17 cellular contexts compared by ENCODE assay signal in the genomic region with DNA sequence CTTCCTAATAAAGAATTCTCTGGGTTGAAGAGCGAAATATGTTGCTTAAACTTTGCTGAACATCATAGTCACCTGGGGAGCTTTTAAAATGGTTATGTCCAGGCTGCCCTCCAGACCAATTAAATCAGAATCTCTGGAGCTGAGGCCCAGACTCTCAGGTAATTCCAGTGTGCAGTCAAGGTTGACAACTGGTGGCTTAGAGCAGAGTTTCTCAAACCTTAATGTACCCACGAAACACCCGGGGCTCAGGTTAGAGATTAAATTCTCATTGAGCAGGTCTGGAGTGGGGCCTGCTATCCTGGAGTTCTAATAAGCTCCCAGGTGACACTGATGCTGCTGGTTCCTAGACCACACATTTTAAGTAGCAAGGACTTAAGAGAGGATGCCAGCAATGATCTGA.
DNase-seq lines count a peak whose midpoint lies in the region; ATAC-seq and TF ChIP-seq lines count a peak whose summit lies in the region.
"Had no signal": no experiment of that assay in that cellular context is flagged by ENCODE, and none has a peak within 500 bp of the region (broad histone marks: within the 10 kb centered on the region; RNA-seq: fewer than 3 reads in every experiment).

No MANE protein-coding gene starts in this region.

- intact Hi-C loops in Right ventricle myocardium inferior (cut with DNase I) (loop anchor here (5.0 kb wide), 1 partner anchor 51 kb away; no protein-coding TSS in a partner anchor), esophagus squamous epithelium (cut with DNase I) (no loop called here)

- no peak for TF ChIP-seq POLR2A in esophagus squamous epithelium (IDR thresholded peaks at IDR 0.05)

- no peaks in the 10 kb centered on the region for H3K9me3 Mint-ChIP-seq in T-helper 2 cell treated with Interferon-gamma antibody and Interleukin-4, amounts not matched to agents 5 μg/mL and 100 μg/mL, for 36 hours
- H3K9me3 Mint-ChIP-seq: CD8-positive, alpha-beta memory T cell; IgD-negative memory B cell had no signal

- DNase-seq in cardiac muscle cell (ENCODE audit: low read depth in 1 of 2, low spot score in 1 of 2), result no peak
- DNase-seq in Right ventricle myocardium inferior (ENCODE audit: missing footprints), result no peak
- DNase-seq in esophagus squamous epithelium (lab: John Stamatoyannopoulos, UW), result no peak
- DNase-seq in renal cortical epithelial cell (ENCODE audit: low read depth), result peak; percentile 62
- no peak for DNase-seq in T-helper 1 cell
- no peak for DNase-seq in T-helper 2 cell treated with Interferon-gamma antibody and Interleukin-4, amounts not matched to agents 5 μg/mL and 100 μg/mL, for 36 hours (ENCODE audit: low spot score)
- DNase-seq: AML-193; CD8-positive, alpha-beta memory T cell; COR-L47; GM23248 had no signal

- no peaks in the 10 kb centered on the region for H3K27me3 Mint-ChIP-seq in T-helper 2 cell treated with Interferon-gamma antibody and Interleukin-4, amounts not matched to agents 5 μg/mL and 100 μg/mL, for 36 hours (ENCODE audit: low read depth)
- H3K27me3 Mint-ChIP-seq: CD8-positive, alpha-beta memory T cell; IgD-negative memory B cell had no signal

- no peak overlapping the region for H3K27ac Mint-ChIP-seq in T-helper 2 cell treated with Interferon-gamma antibody and Interleukin-4, amounts not matched to agents 5 μg/mL and 100 μg/mL, for 36 hours
- H3K27ac Mint-ChIP-seq: IgD-negative memory B cell had no signal

- H3K36me3 Mint-ChIP-seq in T-helper 2 cell treated with Interferon-gamma antibody and Interleukin-4, amounts not matched to agents 5 μg/mL and 100 μg/mL, for 36 hours (ENCODE audit: low read depth), result no peaks in the 10 kb centered on the region

- H3K27ac ChIP-seq in cardiac muscle cell (peak overlapping the region; percentile 35), esophagus squamous epithelium (peak overlapping the region in 3 of 4 donors; percentile 11 to 62 (median 36))
- H3K27ac ChIP-seq: 22Rv1, A549, GM23248 had no signal

- ATAC-seq in Right ventricle myocardium inferior, result no peak
- no peak for ATAC-seq in HG03135 (IDR thresholded peaks at IDR 0.05; ENCODE audit: unreplicated experiment)
- ATAC-seq in HG03095 (IDR thresholded peaks at IDR 0.05; ENCODE audit: unreplicated experiment), result no peak
- ATAC-seq: A549 had no signal

- H3K9me3 ChIP-seq in cardiac muscle cell (ENCODE audit: low read depth), result no peaks in the 10 kb centered on the region
- H3K9me3 ChIP-seq in esophagus squamous epithelium, result no peaks in the 10 kb centered on the region
- H3K9me3 ChIP-seq: A549, HAP-1 had no signal

- TF ChIP-seq CTCF in cardiac muscle cell (IDR thresholded peaks at IDR 0.05; ENCODE audit: low read depth, low read length) (no peak), esophagus squamous epithelium (IDR thresholded peaks at IDR 0.05) (no peak)

- no peak overlapping the region for H3K4me3 Mint-ChIP-seq in T-helper 2 cell treated with Interferon-gamma antibody and Interleukin-4, amounts not matched to agents 5 μg/mL and 100 μg/mL, for 36 hours
- H3K4me3 Mint-ChIP-seq: CD8-positive, alpha-beta memory T cell; IgD-negative memory B cell had no signal

- H3K27me3 ChIP-seq in cardiac muscle cell (no peaks in the 10 kb centered on the region), esophagus squamous epithelium (no peaks in the 10 kb centered on the region)
- H3K27me3 ChIP-seq: BLaER1 treated with 17β-estradiol and CSF1 and Interleukin-3, amounts not matched to agents 10 nM and 100 nM had no signal

- H3K4me3 ChIP-seq in cardiac muscle cell (no peak overlapping the region), esophagus squamous epithelium (no peak overlapping the region)
- H3K4me3 ChIP-seq: A549; BLaER1 treated with 17β-estradiol and CSF1 and Interleukin-3, amounts not matched to agents 10 nM and 100 nM; GM23248; HAP-1 had no signal

- H3K4me1 Mint-ChIP-seq in T-helper 2 cell treated with Interferon-gamma antibody and Interleukin-4, amounts not matched to agents 5 μg/mL and 100 μg/mL, for 36 hours (ENCODE audit: low read depth), result peaks cover 5% of the 10 kb centered on the region

- H3K4me1 ChIP-seq in cardiac muscle cell (ENCODE audit: low read depth) (peaks cover 7% of the 10 kb centered on the region), esophagus squamous epithelium (peaks cover 0 to 29% (median 6%) of the 10 kb centered on the region in 3 donors)
- H3K4me1 ChIP-seq: HAP-1 had no signal

- H3K36me3 ChIP-seq in cardiac muscle cell (no peaks in the 10 kb centered on the region), esophagus squamous epithelium (peaks cover 0 to 33% (median 0%) of the 10 kb centered on the region in 3 donors)
- H3K36me3 ChIP-seq: HAP-1 had no signal

- WGBS in esophagus squamous epithelium, 2 donors, result 86 to 92% methylated on average over 2 to 3 of the region's 3 CpGs
